ENCODE assay signal across 26 cellular contexts in the genomic region with DNA sequence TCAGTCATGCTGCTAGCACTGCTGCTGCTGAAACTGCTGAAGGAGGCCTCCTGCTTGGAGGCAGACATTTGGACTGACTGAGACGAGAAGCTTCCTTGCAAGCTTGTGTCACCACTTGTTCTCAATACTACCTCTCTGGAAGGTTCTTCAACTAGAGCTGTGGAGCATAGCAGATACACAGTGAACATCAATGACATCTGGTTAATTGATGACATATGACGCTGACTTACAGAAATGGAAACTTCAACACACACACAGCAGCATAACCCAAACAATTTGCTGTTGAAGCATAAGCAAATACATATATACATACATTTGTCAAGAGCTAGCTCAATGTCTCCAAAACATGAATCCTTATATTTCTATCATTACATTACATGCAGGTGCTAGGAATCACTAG. TPM values are rescaled to one million over a fixed set of nuclear protein-coding genes. Genes with fewer than 3 reads are reported as not detected.
DNase-seq lines count a peak whose midpoint lies in the region; FAIRE-seq lines count a peak whose summit lies in the region.
"Had no signal": no experiment of that assay in that cellular context is flagged by ENCODE, and none has a peak within 500 bp of the region (broad histone marks: within the 10 kb centered on the region; RNA-seq: fewer than 3 reads in every experiment).

No MANE protein-coding gene starts in this region.

- no peak overlapping the region for H3K18ac ChIP-seq in trophoblast cell (ENCODE audit: low read length)

- H3K4me3 Mint-ChIP-seq in T-helper 2 cell treated with Interferon-gamma antibody and Interleukin-4, amounts not matched to agents 5 μg/mL and 100 μg/mL, for 36 hours = peak overlapping the region; percentile 19
- no peak overlapping the region for H3K4me3 Mint-ChIP-seq in dendritic cell treated with granulocyte-macrophage colony-stimulating factor and Interleukin-4, amounts not matched to agents 40 ng/mL and 50 ng/mL, for 4 days
- H3K4me3 Mint-ChIP-seq: GM23338 had no signal

- no peak overlapping the region for H2BK12ac ChIP-seq in trophoblast cell (ENCODE audit: low read length)

- no peak overlapping the region for H3K4me2 ChIP-seq in trophoblast cell (ENCODE audit: low read length)
- H3K4me2 ChIP-seq: GM23338 had no signal

- no peak overlapping the region for H2AK5ac ChIP-seq in trophoblast cell (ENCODE audit: low read length)

- H3K9me3 ChIP-seq in trophoblast cell (ENCODE audit: insufficient read depth, low read depth, low read length) = no peaks in the 10 kb centered on the region
- H3K9me3 ChIP-seq: MG63 had no signal

- intact Hi-C loops in dendritic cell treated with granulocyte-macrophage colony-stimulating factor and Interleukin-4, amounts not matched to agents 40 ng/mL and 50 ng/mL, for 4 days (cut with micrococcal nuclease) = no loop called here

- peaks cover 4 to 7% of the 10 kb centered on the region in 2 experiments for H3K36me3 ChIP-seq in trophoblast cell (ENCODE audit: control insufficient read depth in 1 of 2, insufficient read depth in 2 of 2, low read length in 2 of 2)
- H3K36me3 ChIP-seq: HAP-1, MG63 had no signal

- peaks cover 0 to 3% of the 10 kb centered on the region in 2 experiments for H3K4me1 ChIP-seq in trophoblast cell (ENCODE audit: control insufficient read depth in 1 of 2, insufficient read depth in 2 of 2, low read length in 2 of 2)
- H3K4me1 ChIP-seq: HAP-1 had no signal

- H3K9me3 Mint-ChIP-seq in T-helper 2 cell treated with Interferon-gamma antibody and Interleukin-4, amounts not matched to agents 5 μg/mL and 100 μg/mL, for 36 hours = peaks cover 3% of the 10 kb centered on the region
- H3K9me3 Mint-ChIP-seq in dendritic cell treated with granulocyte-macrophage colony-stimulating factor and Interleukin-4, amounts not matched to agents 40 ng/mL and 50 ng/mL, for 4 days = no peaks in the 10 kb centered on the region
- H3K9me3 Mint-ChIP-seq: GM23338 had no signal

- H3K4me3 ChIP-seq in trophoblast cell (ENCODE audit: low read depth, low read length) = no peak overlapping the region
- H3K4me3 ChIP-seq: GM23338, HAP-1, MG63, SK-N-MC had no signal

- no peak overlapping the region for H4K91ac ChIP-seq in trophoblast cell (ENCODE audit: low read depth, low read length)

- H2BK5ac ChIP-seq in trophoblast cell (ENCODE audit: low read depth, low read length, poor library complexity) = no peak overlapping the region

- peak; percentile 33 for FAIRE-seq in GM19239 (lab: Jason Lieb, UNC)
- FAIRE-seq: D721Med, GM18507 had no signal

- H3K23ac ChIP-seq in trophoblast cell (ENCODE audit: low read length) = peak overlapping the region; percentile 7

- no peak overlapping the region for H2AFZ ChIP-seq in trophoblast cell (ENCODE audit: insufficient read depth, low read length, poor library complexity)
- H2AFZ ChIP-seq: GM23338 had no signal

- H3K36me3 Mint-ChIP-seq in T-helper 2 cell treated with Interferon-gamma antibody and Interleukin-4, amounts not matched to agents 5 μg/mL and 100 μg/mL, for 36 hours (ENCODE audit: low read depth) = peaks cover 62% of the 10 kb centered on the region
- H3K36me3 Mint-ChIP-seq in dendritic cell treated with granulocyte-macrophage colony-stimulating factor and Interleukin-4, amounts not matched to agents 40 ng/mL and 50 ng/mL, for 4 days (ENCODE audit: low read depth) = peaks cover 25% of the 10 kb centered on the region

- H3K4me1 Mint-ChIP-seq in T-helper 2 cell treated with Interferon-gamma antibody and Interleukin-4, amounts not matched to agents 5 μg/mL and 100 μg/mL, for 36 hours (ENCODE audit: low read depth) = peaks cover 62% of the 10 kb centered on the region
- peaks cover 61% of the 10 kb centered on the region for H3K4me1 Mint-ChIP-seq in dendritic cell treated with granulocyte-macrophage colony-stimulating factor and Interleukin-4, amounts not matched to agents 40 ng/mL and 50 ng/mL, for 4 days (ENCODE audit: low read depth)
- H3K4me1 Mint-ChIP-seq: GM23338 had no signal

- H3K79me2 ChIP-seq in trophoblast cell (ENCODE audit: control insufficient read depth, insufficient read depth, low read length, poor library complexity) = peaks cover 2% of the 10 kb centered on the region

- no peaks in the 10 kb centered on the region for H3K27me3 ChIP-seq in trophoblast cell (ENCODE audit: insufficient read depth, low read length)
- H3K27me3 ChIP-seq: MG63 had no signal

- no peak for DNase-seq in T-helper 2 cell treated with Interferon-gamma antibody and Interleukin-4, amounts not matched to agents 5 μg/mL and 100 μg/mL, for 36 hours (ENCODE audit: low spot score)
- DNase-seq in T-helper 2 cell (no peak), GM19239 (ENCODE audit: insufficient read length, low spot score) (no peak), trophoblast cell (no peak), medulla oblongata (ENCODE audit: extremely low spot score) (no peak), NCI-H82 treated with DMSO at 0.1 percent for 48 hours (lab: John Stamatoyannopoulos, UW; ENCODE audit: unreplicated experiment) (no peak)
- DNase-seq in activated CD4-positive, alpha-beta T cell treated with anti-CD3 and anti-CD28 coated beads for 4 hours = no peak
- DNase-seq: 8988T, AML-193, C1 segment of cervical spinal cord, DMS79 treated with DMSO at 0.1 percent for 48 hours, MG63, NCI-H1048, NCI-H1417 treated with DMSO at 0.1 percent for 48 hours, NCI-H187, NCI-H446, NCI-H526, PC-3, RPMI8226, SHP77 had no signal

- H3K27me3 Mint-ChIP-seq in T-helper 2 cell treated with Interferon-gamma antibody and Interleukin-4, amounts not matched to agents 5 μg/mL and 100 μg/mL, for 36 hours (ENCODE audit: low read depth) = no peaks in the 10 kb centered on the region
- H3K27me3 Mint-ChIP-seq in dendritic cell treated with granulocyte-macrophage colony-stimulating factor and Interleukin-4, amounts not matched to agents 40 ng/mL and 50 ng/mL, for 4 days = no peaks in the 10 kb centered on the region

- H3K9ac ChIP-seq in trophoblast cell (ENCODE audit: low read length) = no peak overlapping the region

- no peak overlapping the region for H3K27ac ChIP-seq in trophoblast cell (ENCODE audit: low read depth, low read length)
- H3K27ac ChIP-seq: SK-N-MC had no signal

- H4K8ac ChIP-seq in trophoblast cell (ENCODE audit: low read depth, low read length) = no peak overlapping the region

- no peak overlapping the region for H3K14ac ChIP-seq in trophoblast cell (ENCODE audit: low read length)

- H4K12ac ChIP-seq in trophoblast cell (ENCODE audit: low read depth, low read length) = no peak overlapping the region

- WGBS in trophoblast cell (ENCODE audit: extremely low coverage, insufficient coverage, insufficient read length) = no CpG with 5 or more reads among the region's 2 CpGs

- H3K4ac ChIP-seq in trophoblast cell (ENCODE audit: low read depth, low read length) = no peak overlapping the region

- no peak overlapping the region for H2BK120ac ChIP-seq in trophoblast cell (ENCODE audit: insufficient read depth, low read length, poor library complexity)

- H3K79me1 ChIP-seq in trophoblast cell (ENCODE audit: low read length) = peaks cover 2% of the 10 kb centered on the region

- H3K27ac Mint-ChIP-seq in T-helper 2 cell treated with Interferon-gamma antibody and Interleukin-4, amounts not matched to agents 5 μg/mL and 100 μg/mL, for 36 hours = peak overlapping the region; percentile 53
- peak overlapping the region; percentile 68 for H3K27ac Mint-ChIP-seq in dendritic cell treated with granulocyte-macrophage colony-stimulating factor and Interleukin-4, amounts not matched to agents 40 ng/mL and 50 ng/mL, for 4 days
- H3K27ac Mint-ChIP-seq: GM23338 had no signal

RNA-seq across cellular contexts. Expression of a gene that starts 47.3 kb away (rescaled TPM):
- 9.1 and 9.4 TPM in 2 replicates for polyA plus RNA-seq in trophoblast cell (2013)

RNA-seq across cellular contexts. Expression of a gene that starts 49.2 kb away (rescaled TPM):
- polyA plus RNA-seq in trophoblast cell (2013) = 14.8 and 16.9 TPM in 2 replicates
